16 cellular contexts compared by ENCODE assay signal in the genomic region with DNA sequence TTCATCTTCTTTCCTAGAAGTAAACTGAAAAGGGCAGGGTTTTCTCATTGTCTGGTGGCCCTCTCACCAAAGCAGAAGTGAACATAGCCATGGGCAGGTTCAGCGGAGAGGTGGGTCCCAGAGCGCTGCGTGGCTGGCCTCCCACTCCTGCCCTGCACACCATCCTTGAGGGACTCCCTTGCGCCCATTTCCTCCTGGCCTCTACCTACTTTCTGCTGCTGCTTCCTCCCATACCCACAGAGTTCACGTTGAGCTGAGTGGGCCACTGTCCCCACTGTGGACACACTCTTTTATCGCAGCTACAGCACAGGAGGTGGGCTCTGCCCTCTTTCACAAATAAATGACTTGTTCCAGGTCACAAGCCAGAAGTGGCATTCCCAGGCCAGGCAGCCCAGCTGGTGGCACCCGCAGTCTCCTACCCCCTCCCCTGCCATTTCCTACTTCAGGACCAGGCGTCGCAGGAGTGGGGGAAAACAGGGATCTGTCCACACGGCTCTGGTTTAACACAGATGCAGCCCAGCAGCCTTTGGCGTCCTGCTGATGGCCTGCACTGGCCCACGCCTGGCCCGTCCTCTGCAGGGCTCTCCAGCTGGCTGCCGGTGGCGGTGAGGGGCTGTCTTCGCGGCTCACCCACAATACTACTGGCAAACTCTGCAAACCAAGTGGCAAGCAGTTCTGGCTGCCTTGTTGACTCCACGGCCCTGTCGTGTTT.
"Had no signal": no experiment of that assay in that cellular context is flagged by ENCODE, and none has a peak within 500 bp of the region (broad histone marks: within the 10 kb centered on the region; RNA-seq: fewer than 3 reads in every experiment).

No MANE protein-coding gene starts in this region.

- H3K4me3 Mint-ChIP-seq: nephron progenitor cell, type B pancreatic cell had no signal

- H3K4me3 ChIP-seq: ascending aorta, coronary artery, hepatocyte, left ventricle myocardium inferior, suprapubic skin had no signal

- H3K4me2 ChIP-seq: hepatocyte had no signal

- H3K9me3 ChIP-seq: ascending aorta, left ventricle myocardium inferior, suprapubic skin had no signal

- H3K4me1 ChIP-seq: foreskin keratinocyte had no signal

- H3K27ac ChIP-seq: ascending aorta, coronary artery, foreskin keratinocyte, hepatocyte, left ventricle myocardium inferior, suprapubic skin had no signal

- H3K27ac Mint-ChIP-seq: progenitor cell of endocrine pancreas, type B pancreatic cell had no signal

- H3K9me3 Mint-ChIP-seq: activated T-helper 1 cell treated with anti-CD3 and anti-CD28 coated beads, Interleukin-12 subunit alpha, Interleukin-12 subunit beta, Interleukin-2, Interleukin-4 antibody, amounts not matched to agents 30 ng/mL and 10 ng/mL and 1 ng/mL, durations not matched to agents 14 hours and 24 hours and 36 hours; stimulated activated naive CD8-positive, alpha-beta T cell treated with anti-CD3 and anti-CD28 coated beads, Interleukin-15, amount 100 ng/mL, for 72 hours; T-helper 2 cell treated with Interferon-gamma antibody and Interleukin-4, amounts not matched to agents 5 μg/mL and 100 μg/mL, for 36 hours; type B pancreatic cell had no signal

- ATAC-seq: foreskin keratinocyte; stimulated activated naive CD8-positive, alpha-beta T cell treated with anti-CD3 and anti-CD28 coated beads, Interleukin-15, amount 100 ng/mL, for 72 hours had no signal

- DNase-seq: activated gamma-delta T cell treated with Interleukin-2 at 50 U/mL for 16 hours; foreskin keratinocyte; left ventricle myocardium inferior; mammary epithelial cell; nephron progenitor cell; occipital lobe; stimulated activated CD4-positive, alpha-beta T cell treated with anti-CD3 and anti-CD28 coated beads, Interleukin-2, amount 100 ng/mL, for 24 hours; stimulated activated naive CD8-positive, alpha-beta T cell treated with anti-CD3 and anti-CD28 coated beads, Interleukin-15, amount 100 ng/mL, for 72 hours had no signal

- H2AFZ ChIP-seq: hepatocyte had no signal

- H3K27me3 Mint-ChIP-seq: progenitor cell of endocrine pancreas; stimulated activated naive CD8-positive, alpha-beta T cell treated with anti-CD3 and anti-CD28 coated beads, Interleukin-15, amount 100 ng/mL, for 72 hours; type B pancreatic cell had no signal

- H3K27me3 ChIP-seq: ascending aorta, foreskin keratinocyte, hepatocyte, suprapubic skin had no signal
